23 cellular contexts compared by ENCODE assay signal in genomic region chr21:33334191-33334590, GRCh38. TPM values are rescaled to one million over a fixed set of nuclear protein-coding genes. Genes with fewer than 3 reads are reported as not detected.
DNase-seq lines count a peak whose midpoint lies in the region; ATAC-seq, FAIRE-seq and TF ChIP-seq lines count a peak whose summit lies in the region.
"Had no signal": no experiment of that assay in that cellular context is flagged by ENCODE, and none has a peak within 500 bp of the region (broad histone marks: within the 10 kb centered on the region; RNA-seq: fewer than 3 reads in every experiment).

No MANE protein-coding gene starts in this region.

- H3K27me3 ChIP-seq in CD4-positive, CD25-positive, alpha-beta regulatory T cell (ENCODE audit: control insufficient read depth, insufficient read depth, low read length) = no peaks in the 10 kb centered on the region

- no peak for FAIRE-seq in urothelium cell line (lab: Jason Lieb, UNC)
- FAIRE-seq: A204.1, GM12878, HTR-8/SVneo had no signal

- peaks cover 36% of the 10 kb centered on the region for H3K4me1 ChIP-seq in CD4-positive, CD25-positive, alpha-beta regulatory T cell (ENCODE audit: control insufficient read depth, insufficient read depth, low read length, poor library complexity, severe bottlenecking)
- H3K4me1 ChIP-seq in HEK293 (ENCODE audit: control insufficient read depth, insufficient read depth, low read length) = no peaks in the 10 kb centered on the region

- no peak overlapping the region for H3K4me3 ChIP-seq in CD4-positive, CD25-positive, alpha-beta regulatory T cell (ENCODE audit: low read depth, low read length)
- H3K4me3 ChIP-seq in HEK293 (ENCODE audit: low read depth, low read length) = no peak overlapping the region
- H3K4me3 ChIP-seq: GM12878 had no signal

- H3K9me3 ChIP-seq in CD4-positive, CD25-positive, alpha-beta regulatory T cell (ENCODE audit: control insufficient read depth in 2 of 2, low read length in 2 of 2) = no peaks in the 10 kb centered on the region
- no peaks in the 10 kb centered on the region for H3K9me3 ChIP-seq in HEK293 (ENCODE audit: control insufficient read depth, insufficient read depth, low read depth, low read length)

- POLR2A ChIA-PET in HEK293 (lab: Yijun Ruan, JAX) = interaction anchor here (1.0 kb wide), 1 partner anchor 9 kb away, joined by 4 read pairs; the partner anchor contains the start of gene IFNAR1

- DNase-seq in activated naive CD4-positive, alpha-beta T cell treated with anti-CD3 and anti-CD28 coated beads for 36 hours = no peak
- no peak for DNase-seq in activated naive CD4-positive, alpha-beta T cell treated with anti-CD3 and anti-CD28 coated beads, Interleukin-2, amount 50 U/mL, for 72 hours (ENCODE audit: low spot score in 2 of 2)
- DNase-seq in CD4-positive, CD25-positive, alpha-beta regulatory T cell = no peak
- no peak for DNase-seq in memory B cell (ENCODE audit: low spot score in 2 of 2)
- no peak for DNase-seq in substantia nigra (lab: John Stamatoyannopoulos, UW)
- DNase-seq in immature natural killer cell = no peak
- DNase-seq in urothelium cell line (ENCODE audit: low spot score) = no peak
- DNase-seq: ACHN; CD8-positive, alpha-beta memory T cell; COR-L47; DMS 273 treated with DMSO at 0.1 percent for 48 hours; DND-41; EL; GOT3; H7; IMR-90; KBM-7 had no signal

- no peak for TF ChIP-seq CTCF in HEK293 (tag by site-specific recombination; IDR thresholded peaks at IDR 0.05)

- H3K36me3 Mint-ChIP-seq in activated naive CD4-positive, alpha-beta T cell treated with anti-CD3 and anti-CD28 coated beads for 36 hours (ENCODE audit: low read depth) = peaks cover 12% of the 10 kb centered on the region
- peaks cover 12 to 25% of the 10 kb centered on the region in 2 donors for H3K36me3 Mint-ChIP-seq in activated naive CD4-positive, alpha-beta T cell treated with anti-CD3 and anti-CD28 coated beads, Interleukin-2, amount 50 U/mL, for 72 hours
- H3K36me3 Mint-ChIP-seq in CD4-positive, CD25-positive, alpha-beta regulatory T cell = peaks cover 23% of the 10 kb centered on the region
- H3K36me3 Mint-ChIP-seq in memory B cell = peaks cover 16% of the 10 kb centered on the region
- H3K36me3 Mint-ChIP-seq in immature natural killer cell = peaks cover 9 to 22% (median 18%) of the 10 kb centered on the region in 3 donors

- intact Hi-C loops in activated naive CD4-positive, alpha-beta T cell treated with anti-CD3 and anti-CD28 coated beads for 36 hours (cut with micrococcal nuclease) = no loop called here

- H3K27me3 Mint-ChIP-seq in activated naive CD4-positive, alpha-beta T cell treated with anti-CD3 and anti-CD28 coated beads for 36 hours (ENCODE audit: low read depth) = no peaks in the 10 kb centered on the region
- no peaks in the 10 kb centered on the region for H3K27me3 Mint-ChIP-seq in CD4-positive, CD25-positive, alpha-beta regulatory T cell
- H3K27me3 Mint-ChIP-seq in memory B cell (no peaks in the 10 kb centered on the region), immature natural killer cell (ENCODE audit: low read depth in 3 of 3) (peaks cover 0 to under 1% (median 0%) of the 10 kb centered on the region in 3 donors)
- H3K27me3 Mint-ChIP-seq: CD8-positive, alpha-beta memory T cell had no signal

- H3K4me3 Mint-ChIP-seq in activated naive CD4-positive, alpha-beta T cell treated with anti-CD3 and anti-CD28 coated beads for 36 hours = no peak overlapping the region
- H3K4me3 Mint-ChIP-seq in CD4-positive, CD25-positive, alpha-beta regulatory T cell = no peak overlapping the region
- H3K4me3 Mint-ChIP-seq in memory B cell = no peak overlapping the region
- H3K4me3 Mint-ChIP-seq in immature natural killer cell = no peak overlapping the region

- peaks cover 29% of the 10 kb centered on the region for H3K36me3 ChIP-seq in CD4-positive, CD25-positive, alpha-beta regulatory T cell (ENCODE audit: control insufficient read depth, insufficient read depth, low read length)
- peaks cover 7 to 20% of the 10 kb centered on the region in 2 experiments for H3K36me3 ChIP-seq in HEK293 (ENCODE audit: control insufficient read depth in 2 of 2, insufficient read depth in 1 of 2, low read length in 2 of 2)

- H3K27ac Mint-ChIP-seq in activated naive CD4-positive, alpha-beta T cell treated with anti-CD3 and anti-CD28 coated beads for 36 hours = peak overlapping the region; percentile 24
- peak overlapping the region in 1 of 2 donors; percentile 46 for H3K27ac Mint-ChIP-seq in activated naive CD4-positive, alpha-beta T cell treated with anti-CD3 and anti-CD28 coated beads, Interleukin-2, amount 50 U/mL, for 72 hours
- H3K27ac Mint-ChIP-seq in CD4-positive, CD25-positive, alpha-beta regulatory T cell = peak overlapping the region; percentile 18 to 56 (median 22)
- H3K27ac Mint-ChIP-seq in memory B cell (peak overlapping the region; percentile 24), immature natural killer cell (no peak overlapping the region)

- no peak for ATAC-seq in activated naive CD4-positive, alpha-beta T cell treated with anti-CD3 and anti-CD28 coated beads, Interleukin-2, amount 50 U/mL, for 72 hours
- no peak for ATAC-seq in CD4-positive, CD25-positive, alpha-beta regulatory T cell (ENCODE audit: low read depth in 2 of 2)
- no peak for ATAC-seq in memory B cell (ENCODE audit: low read depth)
- ATAC-seq: GM12878, HCT116 had no signal

- no peak overlapping the region for H3K27ac ChIP-seq in CD4-positive, CD25-positive, alpha-beta regulatory T cell (ENCODE audit: insufficient read depth, low read length, poor library complexity, severe bottlenecking)
- no peak overlapping the region for H3K27ac ChIP-seq in HEK293 (ENCODE audit: extremely low read depth, low read depth, low read length)
- no peak overlapping the region for H3K27ac ChIP-seq in substantia nigra (ENCODE audit: low read depth, low read length, poor library complexity, severe bottlenecking)
- H3K27ac ChIP-seq: C4-2B had no signal

- H3K4me1 Mint-ChIP-seq in activated naive CD4-positive, alpha-beta T cell treated with anti-CD3 and anti-CD28 coated beads for 36 hours (ENCODE audit: low read depth) = peaks cover 51% of the 10 kb centered on the region
- H3K4me1 Mint-ChIP-seq in CD4-positive, CD25-positive, alpha-beta regulatory T cell = peaks cover 28 to 66% (median 52%) of the 10 kb centered on the region in 4 donors
- H3K4me1 Mint-ChIP-seq in memory B cell (peaks cover 39% of the 10 kb centered on the region), immature natural killer cell (peaks cover 29 to 55% of the 10 kb centered on the region in 2 donors)

- CTCF ChIA-PET in activated naive CD4-positive, alpha-beta T cell treated with anti-CD3 and anti-CD28 coated beads for 36 hours (lab: Charles Lee) = interaction anchor here (1.4 kb wide), 1 partner anchor 137 kb away, joined by 4 read pairs; no protein-coding TSS in a partner anchor
- CTCF ChIA-PET in HEK293 (lab: Yijun Ruan, JAX) = interaction anchor here (1.7 kb wide), 1 partner anchor 27 kb away, joined by 7 read pairs; no protein-coding TSS in a partner anchor

- peaks cover 10% of the 10 kb centered on the region for H3K9me3 Mint-ChIP-seq in activated naive CD4-positive, alpha-beta T cell treated with anti-CD3 and anti-CD28 coated beads for 36 hours
- peaks cover 14% of the 10 kb centered on the region in 2 donors for H3K9me3 Mint-ChIP-seq in activated naive CD4-positive, alpha-beta T cell treated with anti-CD3 and anti-CD28 coated beads, Interleukin-2, amount 50 U/mL, for 72 hours
- peaks cover 0 to 6% (median 1%) of the 10 kb centered on the region in 7 donors for H3K9me3 Mint-ChIP-seq in CD4-positive, CD25-positive, alpha-beta regulatory T cell
- H3K9me3 Mint-ChIP-seq in memory B cell (peaks cover 3% of the 10 kb centered on the region), immature natural killer cell (peaks cover 0 to 9% (median 2%) of the 10 kb centered on the region in 6 donors)

TF ChIP-seq in HEK293, 187 proteins besides CTCF, POLR2A, EP300 and RAD21 (continues in another document):
- TF ChIP-seq ZNF501 (tag by site-specific recombination; IDR thresholded peaks at IDR 0.05) = no peak
- TF ChIP-seq ZNF513 (tag by site-specific recombination; IDR thresholded peaks at IDR 0.05) = no peak
- peak; percentile 21 for TF ChIP-seq SETDB1 (IDR thresholded peaks at IDR 0.05; ENCODE audit: insufficient read length, low read length)
- TF ChIP-seq ZNF280C (tag by site-specific recombination; IDR thresholded peaks at IDR 0.05) = no peak
- no peak for TF ChIP-seq ZNF529 (tag by site-specific recombination; IDR thresholded peaks at IDR 0.05; ENCODE audit: insufficient replicate concordance)
- TF ChIP-seq ZNF791 (tag by site-specific recombination; IDR thresholded peaks at IDR 0.05) = peak; percentile 98

RNA-seq across cellular contexts. Expression of gene IFNAR1, which starts 9.4 kb away (rescaled TPM):
- 10 to 100 TPM; 20.6 to 24.3 TPM for total RNA-seq in activated naive CD4-positive, alpha-beta T cell treated with anti-CD3 and anti-CD28 coated beads for 36 hours
- 10 to 100 TPM; 21.9 to 26.4 TPM for total RNA-seq in activated naive CD4-positive, alpha-beta T cell treated with anti-CD3 and anti-CD28 coated beads, Interleukin-2, amount 50 U/mL, for 72 hours
- total RNA-seq in CD4-positive, CD25-positive, alpha-beta regulatory T cell = 23.9 TPM
- 10 to 100 TPM; 61.7 to 93.8 (median 68.4) TPM for polyA plus RNA-seq in CD4-positive, CD25-positive, alpha-beta regulatory T cell
- 10 to 100 TPM; 34.1 to 57.1 (median 40.6) TPM for polyA plus RNA-seq in immature natural killer cell

Comparison
In these comparisons a context has a peak if more than half of its experiments do, and no peak if none do; other contexts are left out.
1. H3K27ac Mint-ChIP-seq: peak in activated naive CD4-positive, alpha-beta T cell treated with anti-CD3 and anti-CD28 coated beads for 36 hours (single experiment), CD4-positive, CD25-positive, alpha-beta regulatory T cell (3 of 3) and memory B cell (single experiment); none in immature natural killer cell (0 of 6).